In the genomic region with DNA sequence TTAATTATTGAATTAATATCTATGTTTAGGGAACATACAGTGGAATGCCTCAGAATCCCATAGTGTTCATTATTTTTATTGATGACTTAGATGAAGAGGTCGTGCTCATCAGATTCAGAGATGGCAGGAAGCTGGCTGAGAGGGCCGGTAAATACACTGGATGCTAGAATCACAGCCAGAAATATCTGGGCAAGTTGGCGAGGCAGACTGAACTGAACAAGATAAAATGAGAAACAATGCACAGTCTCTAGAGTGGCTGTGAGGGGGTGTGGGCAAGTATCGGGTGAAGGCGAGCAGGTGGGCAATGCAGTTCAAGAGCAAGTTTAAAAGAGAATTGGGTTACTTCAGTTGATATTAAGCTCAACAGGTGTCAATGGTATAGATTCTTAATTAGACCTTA, we compare ENCODE assay signal across 33 cellular contexts. TPM values are rescaled to one million over a fixed set of nuclear protein-coding genes. Genes with fewer than 3 reads are reported as not detected.
"Had no signal": no experiment of that assay in that cellular context is flagged by ENCODE, and none has a peak within 500 bp of the region (broad histone marks: within the 10 kb centered on the region; RNA-seq: fewer than 3 reads in every experiment).

No MANE protein-coding gene starts in this region.

- H3K9me3 Mint-ChIP-seq: activated CD4-positive, alpha-beta memory T cell treated with anti-CD3 and anti-CD28 coated beads for 36 hours; activated CD4-positive, alpha-beta T cell treated with anti-CD3 and anti-CD28 coated beads, Interleukin-2, amount 10 ng/mL, durations not matched to agents 24 days and 14 days; activated naive CD4-positive, alpha-beta T cell treated with anti-CD3 and anti-CD28 coated beads for 36 hours; activated naive CD4-positive, alpha-beta T cell treated with anti-CD3 and anti-CD28 coated beads, Interleukin-2, amount 50 U/mL, for 24 hours; activated naive CD8-positive, alpha-beta T cell treated with anti-CD3 and anti-CD28 coated beads for 36 hours; activated naive CD8-positive, alpha-beta T cell treated with anti-CD3 and anti-CD28 coated beads, Interleukin-2, amount 50 U/mL, for 24 hours; activated T-helper 1 cell treated with anti-CD3 and anti-CD28 coated beads, Interleukin-12 subunit alpha, Interleukin-12 subunit beta, Interleukin-2, Interleukin-4 antibody, amounts not matched to agents 30 ng/mL and 10 ng/mL and 1 ng/mL, durations not matched to agents 14 hours and 24 hours and 36 hours; activated T-helper 2 cell treated with anti-CD3 and anti-CD28 coated beads, Interferon-gamma antibody, Interleukin-2, Interleukin-4, amounts not matched to agents 10 μg/mL and 5 μg/mL and 100 μg/mL, durations not matched to agents 14 hours and 24 hours and 36 hours; brain; central memory CD8-positive, alpha-beta T cell; dendritic cell treated with granulocyte-macrophage colony-stimulating factor and Interleukin-4, amounts not matched to agents 40 ng/mL and 50 ng/mL, for 4 days; endodermal cell had no signal

- H3K4me3 Mint-ChIP-seq: activated CD4-positive, alpha-beta memory T cell treated with anti-CD3 and anti-CD28 coated beads for 36 hours; activated CD4-positive, alpha-beta T cell treated with anti-CD3 and anti-CD28 coated beads for 36 hours; activated CD4-positive, alpha-beta T cell treated with anti-CD3 and anti-CD28 coated beads, Interleukin-2, amount 10 ng/mL, durations not matched to agents 24 days and 14 days; activated CD8-positive, alpha-beta memory T cell treated with anti-CD3 and anti-CD28 coated beads, Interleukin-2, amount 10 ng/mL, durations not matched to agents 7 days and 5 days; activated CD8-positive, alpha-beta T cell treated with anti-CD3 and anti-CD28 coated beads, Interleukin-2, amount 10 ng/mL, durations not matched to agents 7 days and 5 days; activated naive CD4-positive, alpha-beta T cell treated with anti-CD3 and anti-CD28 coated beads for 36 hours; activated naive CD4-positive, alpha-beta T cell treated with anti-CD3 and anti-CD28 coated beads, Interleukin-2, amount 50 U/mL, for 24 hours; activated naive CD8-positive, alpha-beta T cell treated with anti-CD3 and anti-CD28 coated beads for 36 hours; activated naive CD8-positive, alpha-beta T cell treated with anti-CD3 and anti-CD28 coated beads, Interleukin-2, amount 50 U/mL, for 24 hours; activated T-helper 1 cell treated with anti-CD3 and anti-CD28 coated beads, Interleukin-12 subunit alpha, Interleukin-12 subunit beta, Interleukin-2, Interleukin-4 antibody, amounts not matched to agents 30 ng/mL and 10 ng/mL and 1 ng/mL, durations not matched to agents 14 hours and 24 hours and 36 hours; brain; central memory CD8-positive, alpha-beta T cell; dendritic cell treated with granulocyte-macrophage colony-stimulating factor and Interleukin-4, amounts not matched to agents 40 ng/mL and 50 ng/mL, for 4 days; endodermal cell had no signal

- H3K9me3 ChIP-seq: adrenal gland, ascending aorta, breast epithelium, gastrocnemius medialis had no signal

- H3K4me1 ChIP-seq: ascending aorta, breast epithelium, foreskin keratinocyte, gastrocnemius medialis had no signal

- ATAC-seq: activated CD4-positive, alpha-beta T cell treated with anti-CD3 and anti-CD28 coated beads for 36 hours; activated CD8-positive, alpha-beta memory T cell treated with anti-CD3 and anti-CD28 coated beads, Interleukin-2, amount 10 ng/mL, durations not matched to agents 7 days and 5 days; activated CD8-positive, alpha-beta T cell treated with anti-CD3 and anti-CD28 coated beads, Interleukin-2, amount 10 ng/mL, durations not matched to agents 7 days and 5 days; activated naive CD8-positive, alpha-beta T cell treated with anti-CD3 and anti-CD28 coated beads, Interleukin-2, amount 50 U/mL, for 24 hours; esophagus mucosa; foreskin keratinocyte; gastrocnemius medialis had no signal

- DNase-seq: activated CD4-positive, alpha-beta memory T cell treated with anti-CD3 and anti-CD28 coated beads for 36 hours; activated CD4-positive, alpha-beta T cell treated with anti-CD3 and anti-CD28 coated beads for 36 hours; activated CD4-positive, alpha-beta T cell treated with anti-CD3 and anti-CD28 coated beads, Interleukin-2, amount 10 ng/mL, durations not matched to agents 24 days and 14 days; activated CD4-positive, CD25-positive, alpha-beta regulatory T cell; activated CD4-positive, CD25-positive, alpha-beta regulatory T cell treated with anti-CD3 and anti-CD28 coated beads, Interleukin-2, amount 50 U/mL, for 72 hours; activated CD8-positive, alpha-beta memory T cell treated with anti-CD3 and anti-CD28 coated beads, Interleukin-2, amount 10 ng/mL, durations not matched to agents 7 days and 5 days; activated CD8-positive, alpha-beta memory T cell treated with anti-CD3 and anti-CD28 coated beads, Interleukin-2, amount 50 U/mL, for 4 hours; activated CD8-positive, alpha-beta T cell treated with anti-CD3 and anti-CD28 coated beads, Interleukin-2, amount 10 ng/mL, durations not matched to agents 7 days and 5 days; activated effector memory CD4-positive, alpha-beta T cell treated with anti-CD3 and anti-CD28 coated beads, Interleukin-2, amount 50 U/mL, for 16 hours; activated naive CD4-positive, alpha-beta T cell treated with anti-CD3 and anti-CD28 coated beads for 36 hours; activated naive CD8-positive, alpha-beta T cell treated with anti-CD3 and anti-CD28 coated beads for 36 hours; activated naive CD8-positive, alpha-beta T cell treated with anti-CD3 and anti-CD28 coated beads, Interleukin-2, amount 50 U/mL, for 24 hours; activated T-cell treated with anti-CD3 and anti-CD28 coated beads, Interleukin-2, amount 50 U/mL, for 1 hour; activated T-cell treated with anti-CD3 and anti-CD28 coated beads, Interleukin-2, amount 50 U/mL, for 48 hours; adrenal gland; amygdala; dorsolateral prefrontal cortex; effector memory CD4-positive, alpha-beta T cell; endodermal cell; foreskin keratinocyte; gastrocnemius medialis; T-helper 2 cell had no signal

- H3K4me1 Mint-ChIP-seq: activated CD4-positive, alpha-beta T cell treated with anti-CD3 and anti-CD28 coated beads, Interleukin-2, amount 10 ng/mL, durations not matched to agents 24 days and 14 days; activated CD8-positive, alpha-beta memory T cell treated with anti-CD3 and anti-CD28 coated beads, Interleukin-2, amount 10 ng/mL, durations not matched to agents 7 days and 5 days; central memory CD8-positive, alpha-beta T cell had no signal

- H3K4me3 ChIP-seq: adrenal gland, ascending aorta, breast epithelium, cardiac muscle cell, coronary artery, dorsolateral prefrontal cortex, gastrocnemius medialis had no signal

- H3K27ac Mint-ChIP-seq: activated CD4-positive, alpha-beta memory T cell treated with anti-CD3 and anti-CD28 coated beads for 36 hours; activated CD4-positive, alpha-beta T cell treated with anti-CD3 and anti-CD28 coated beads for 36 hours; activated CD4-positive, alpha-beta T cell treated with anti-CD3 and anti-CD28 coated beads, Interleukin-2, amount 10 ng/mL, durations not matched to agents 24 days and 14 days; activated CD8-positive, alpha-beta memory T cell treated with anti-CD3 and anti-CD28 coated beads, Interleukin-2, amount 10 ng/mL, durations not matched to agents 7 days and 5 days; activated CD8-positive, alpha-beta T cell treated with anti-CD3 and anti-CD28 coated beads, Interleukin-2, amount 10 ng/mL, durations not matched to agents 7 days and 5 days; activated naive CD4-positive, alpha-beta T cell treated with anti-CD3 and anti-CD28 coated beads for 36 hours; activated naive CD4-positive, alpha-beta T cell treated with anti-CD3 and anti-CD28 coated beads, Interleukin-2, amount 50 U/mL, for 24 hours; activated naive CD8-positive, alpha-beta T cell treated with anti-CD3 and anti-CD28 coated beads for 36 hours; activated naive CD8-positive, alpha-beta T cell treated with anti-CD3 and anti-CD28 coated beads, Interleukin-2, amount 50 U/mL, for 24 hours; activated T-helper 1 cell treated with anti-CD3 and anti-CD28 coated beads, Interleukin-12 subunit alpha, Interleukin-12 subunit beta, Interleukin-2, Interleukin-4 antibody, amounts not matched to agents 30 ng/mL and 10 ng/mL and 1 ng/mL, durations not matched to agents 14 hours and 24 hours and 36 hours; activated T-helper 2 cell treated with anti-CD3 and anti-CD28 coated beads, Interferon-gamma antibody, Interleukin-2, Interleukin-4, amounts not matched to agents 10 μg/mL and 5 μg/mL and 100 μg/mL, durations not matched to agents 14 hours and 24 hours and 36 hours; brain; dendritic cell treated with granulocyte-macrophage colony-stimulating factor and Interleukin-4, amounts not matched to agents 40 ng/mL and 50 ng/mL, for 4 days; endodermal cell had no signal

- H3K36me3 Mint-ChIP-seq: activated CD4-positive, alpha-beta memory T cell treated with anti-CD3 and anti-CD28 coated beads for 36 hours; activated CD8-positive, alpha-beta memory T cell treated with anti-CD3 and anti-CD28 coated beads, Interleukin-2, amount 10 ng/mL, durations not matched to agents 7 days and 5 days; activated naive CD4-positive, alpha-beta T cell treated with anti-CD3 and anti-CD28 coated beads, Interleukin-2, amount 50 U/mL, for 24 hours; activated naive CD8-positive, alpha-beta T cell treated with anti-CD3 and anti-CD28 coated beads for 36 hours; brain had no signal

- H3K36me3 ChIP-seq: adrenal gland, ascending aorta, breast epithelium, cardiac muscle cell, gastrocnemius medialis had no signal

- H3K27me3 ChIP-seq: ascending aorta, dorsolateral prefrontal cortex had no signal

- H3K27ac ChIP-seq: ascending aorta, cardiac muscle cell, coronary artery, dorsolateral prefrontal cortex, foreskin keratinocyte, gastrocnemius medialis had no signal

RNA-seq across cellular contexts. Expression of a gene that starts 5.9 kb away (rescaled TPM):
- polyA plus RNA-seq: cardiac muscle cell, foreskin keratinocyte had no signal
